ENCODE assay signal across 10 cellular contexts in genomic region chr9:71628247-71628646, GRCh38.
DNase-seq lines count a peak whose midpoint lies in the region; ATAC-seq, FAIRE-seq and TF ChIP-seq lines count a peak whose summit lies in the region.
"Had no signal": no experiment of that assay in that cellular context is flagged by ENCODE, and none has a peak within 500 bp of the region (broad histone marks: within the 10 kb centered on the region; RNA-seq: fewer than 3 reads in every experiment).

No MANE protein-coding gene starts in this region.

- peaks cover 10% of the 10 kb centered on the region for H3K4me1 ChIP-seq in RWPE2 (ENCODE audit: insufficient read depth, poor library complexity, severe bottlenecking)
- H3K4me1 ChIP-seq: SJCRH30 had no signal

- no peak for FAIRE-seq in D721Med (lab: Jason Lieb, UNC)

- no peaks in the 10 kb centered on the region for H3K36me3 ChIP-seq in RWPE2 (ENCODE audit: low read depth)
- H3K36me3 ChIP-seq: SJCRH30 had no signal

- DNase-seq in AG04449 (ENCODE audit: low read depth, low spot score) (no peak), RWPE2 (ENCODE audit: low spot score) (no peak), fibroblast of peridontal ligament (ENCODE audit: extremely low read depth) (peak; percentile 5), NCI-H2081 (lab: John Stamatoyannopoulos, UW) (no peak), D721Med (ENCODE audit: insufficient read length, low spot score) (no peak), OCI-M2 (lab: John Stamatoyannopoulos, UW; ENCODE audit: unreplicated experiment) (no peak), GM10266 (ENCODE audit: extremely low spot score) (no peak)
- DNase-seq: NCI-H187 had no signal

- H3K4me3 ChIP-seq in AG04449 (ENCODE audit: low read depth, low read length): no peak overlapping the region
- H3K4me3 ChIP-seq in RWPE2 (ENCODE audit: severe bottlenecking): no peak overlapping the region
- H3K4me3 ChIP-seq: SJCRH30 had no signal

- H3K9me3 ChIP-seq in RWPE2 (ENCODE audit: severe bottlenecking): no peaks in the 10 kb centered on the region
- H3K9me3 ChIP-seq: SJCRH30 had no signal

- TF ChIP-seq CTCF in AG04449 (IDR thresholded peaks at IDR 0.05; ENCODE audit: insufficient read depth, low read length, missing control alignments) (peak; percentile 9), GM12873 (IDR thresholded peaks at IDR 0.05; ENCODE audit: insufficient read depth, low read depth, low read length, missing control alignments) (peak; percentile 26), RWPE2 (IDR thresholded peaks at IDR 0.05; ENCODE audit: poor library complexity, severe bottlenecking) (peak; percentile 34), D721Med (IDR thresholded peaks at IDR 0.05; ENCODE audit: insufficient read depth, missing control alignments) (no peak), GM10266 (IDR thresholded peaks at IDR 0.05; ENCODE audit: control insufficient read depth, insufficient read depth, low read depth, missing control alignments) (no peak)

- POLR2A ChIA-PET in AG04449 (lab: Yijun Ruan, JAX): no interaction called here

- CTCF ChIA-PET in AG04449 (lab: Yijun Ruan, JAX): interaction anchor here (0.9 to 1.9 kb wide), 8 partner anchors 8 to 343 kb away, joined by 3 to 11 read pairs (median 4); no protein-coding TSS in a partner anchor

- H3K27ac ChIP-seq in RWPE2 (ENCODE audit: poor library complexity, severe bottlenecking): no peak overlapping the region
- H3K27ac ChIP-seq: SJCRH30 had no signal

- H3K27me3 ChIP-seq in RWPE2 (ENCODE audit: insufficient read depth, poor library complexity, severe bottlenecking): no peaks in the 10 kb centered on the region
- H3K27me3 ChIP-seq: SJCRH30 had no signal

- no peak for ATAC-seq in RWPE2 (ENCODE audit: low read depth)

Comparison
In these comparisons a context has a peak if more than half of its experiments do, and no peak if none do; other contexts are left out.
1. CTCF ChIP-seq: peak in AG04449 (single experiment), GM12873 (single experiment) and RWPE2 (single experiment); none in D721Med (single experiment) and GM10266 (single experiment).